19 cellular contexts compared by ENCODE assay signal in genomic region chr7:41272664-41273063, GRCh38.
"Had no signal": no experiment of that assay in that cellular context is flagged by ENCODE, and none has a peak within 500 bp of the region (broad histone marks: within the 10 kb centered on the region; RNA-seq: fewer than 3 reads in every experiment).

No MANE protein-coding gene starts in this region.

- H3K36me3 Mint-ChIP-seq: T-cell had no signal

- DNase-seq: KBM-7, MV-4-11, NCI-H1092, NCI-H1105 treated with DMSO at 0.1 percent for 48 hours, NCI-H1417 treated with DMSO at 0.1 percent for 48 hours, NCI-H146, NCI-H1694 treated with DMSO at 0.1 percent for 48 hours, NCI-H1930, NCI-H2081, NCI-H2107, NCI-H2227 treated with DMSO at 0.1 percent for 48 hours, NCI-H526 treated with DMSO at 0.1 percent for 48 hours, NCI-H774, Right ventricle myocardium superior, RPMI8226, SK-N-SH, SW 1271, T-cell had no signal

- H3K9me3 ChIP-seq: SK-N-SH had no signal

- FAIRE-seq: RCC 7860 had no signal

- H3K27ac Mint-ChIP-seq: T-cell had no signal

- H3K9ac ChIP-seq: SK-N-SH had no signal

- H3K4me1 Mint-ChIP-seq: T-cell had no signal

- H3K27me3 Mint-ChIP-seq: T-cell had no signal

- H3K4me3 Mint-ChIP-seq: T-cell had no signal

- H3K4me2 ChIP-seq: SK-N-SH had no signal
